Comparison of ENCODE assay signal across 8 cellular contexts in the genomic region with DNA sequence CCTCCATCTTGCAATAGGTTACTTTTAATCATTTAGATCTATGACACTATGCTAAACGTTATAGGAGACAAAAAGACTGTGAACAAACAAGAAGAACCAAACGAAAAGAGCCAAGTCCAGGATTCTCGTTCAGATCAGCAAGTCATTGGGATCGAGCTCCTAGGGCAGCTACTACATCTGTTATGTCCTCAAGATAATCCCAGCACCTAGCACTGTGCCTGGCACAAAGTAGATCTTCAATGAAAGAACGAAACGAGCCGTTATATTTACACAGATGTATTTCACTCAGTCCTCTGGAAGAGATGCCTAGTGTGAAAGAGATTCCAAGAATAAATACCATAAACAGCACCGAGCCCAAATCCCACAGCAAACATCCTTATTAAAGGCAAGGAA. TPM values are rescaled to one million over a fixed set of nuclear protein-coding genes. Genes with fewer than 3 reads are reported as not detected.
DNase-seq lines count a peak whose midpoint lies in the region; ATAC-seq and TF ChIP-seq lines count a peak whose summit lies in the region.

No MANE protein-coding gene starts in this region.

- H3K36me3 ChIP-seq in adipocyte (ENCODE audit: control insufficient read depth, insufficient read depth, low read length, severe bottlenecking) (peaks cover 4% of the 10 kb centered on the region), kidney epithelial cell (ENCODE audit: control insufficient read depth, insufficient read depth, low read length) (no peaks in the 10 kb centered on the region)

- peaks cover 18% of the 10 kb centered on the region for H3K4me1 ChIP-seq in adipocyte (ENCODE audit: control insufficient read depth, insufficient read depth, low read length)

- TF ChIP-seq CTCF in C4-2B (conservative IDR thresholded peaks at IDR 0.05), result no peak
- TF ChIP-seq CTCF in kidney epithelial cell (IDR thresholded peaks at IDR 0.05; ENCODE audit: insufficient read depth, low read length, poor library complexity, severe bottlenecking), result no peak

- ATAC-seq in HG02571 (IDR thresholded peaks at IDR 0.05; ENCODE audit: unreplicated experiment) (peak; percentile 1), HG03196 (IDR thresholded peaks at IDR 0.05; ENCODE audit: unreplicated experiment) (no peak)

- no peaks in the 10 kb centered on the region for H3K9me3 ChIP-seq in adipocyte (ENCODE audit: control insufficient read depth, low read length)

- H3K27ac ChIP-seq in C4-2B (peak overlapping the region; percentile 92), temporal lobe (ENCODE audit: low read depth, low read length) (peak overlapping the region; percentile 59)

- H3K9ac ChIP-seq in adipocyte (ENCODE audit: low read length), result peak overlapping the region; percentile 85

- DNase-seq in adipocyte (ENCODE audit: low read depth) (no peak), kidney epithelial cell (ENCODE audit: low read depth) (no peak), DMS 273 treated with DMSO at 0.1 percent for 48 hours (lab: John Stamatoyannopoulos, UW) (no peak), cerebellar cortex (ENCODE audit: low spot score) (no peak)

- no peaks in the 10 kb centered on the region for H3K27me3 ChIP-seq in adipocyte (replicated peaks; ENCODE audit: control insufficient read depth, insufficient read depth, low read length)
- no peaks in the 10 kb centered on the region for H3K27me3 ChIP-seq in kidney epithelial cell (ENCODE audit: control insufficient read depth, insufficient read depth, low read length)

- peak overlapping the region; percentile 97 for H3K4me3 ChIP-seq in adipocyte (ENCODE audit: low read length)
- H3K4me3 ChIP-seq in kidney epithelial cell (ENCODE audit: low read depth, low read length), result peak overlapping the region; percentile 34

RNA-seq across cellular contexts. Expression of gene EFCAB11, which starts 0.5 kb away (rescaled TPM):
- total RNA-seq in kidney epithelial cell, result 3.3 and 12.8 TPM in 2 replicates
- 3.0 TPM for total RNA-seq in temporal lobe

RNA-seq across cellular contexts. Expression of gene TDP1, which starts 0.7 kb away (rescaled TPM):
- total RNA-seq in kidney epithelial cell (22.9 and 24.2 TPM in 2 replicates), temporal lobe (26.8 TPM)
